In genomic region chr9:119698535-119698934, GRCh38 we compare ENCODE assay signal across 16 cellular contexts.
DNase-seq lines count a peak whose midpoint lies in the region; ATAC-seq and TF ChIP-seq lines count a peak whose summit lies in the region.
"Had no signal": no experiment of that assay in that cellular context is flagged by ENCODE, and none has a peak within 500 bp of the region (broad histone marks: within the 10 kb centered on the region; RNA-seq: fewer than 3 reads in every experiment).

No MANE protein-coding gene starts in this region.

- peak in 2 of 3 experiments; percentile 40 to 79 for DNase-seq in NCI-H1417 (lab: John Stamatoyannopoulos, UW)
- no peak for DNase-seq in NCI-H1417 treated with DMSO at 0.1 percent for 48 hours (lab: John Stamatoyannopoulos, UW)
- no peak for DNase-seq in stimulated activated naive CD8-positive, alpha-beta T cell treated with anti-CD3 and anti-CD28 coated beads, Interleukin-15, amount 100 ng/mL, for 72 hours
- DNase-seq in stimulated activated naive CD8-positive, alpha-beta T cell treated with anti-CD3 and anti-CD28 coated beads, Interleukin-15, Interleukin-2, amounts not matched to agents 100 U/mL and 50 U/mL, for 24 hours = no peak
- peak; percentile 29 for DNase-seq in esophagus muscularis mucosa (ENCODE audit: extremely low spot score)
- no peak for DNase-seq in occipital lobe (lab: John Stamatoyannopoulos, UW)
- DNase-seq: AML-193; Caco-2; CD4-positive, alpha-beta T cell; GM23248 had no signal

- no peak overlapping the region for H3K27ac ChIP-seq in esophagus muscularis mucosa (replicated peaks in 1 of 4)
- H3K27ac ChIP-seq: 22Rv1, A549, C4-2B, GM23248, HL-60 had no signal

- H3K4me1 Mint-ChIP-seq in stimulated activated naive CD8-positive, alpha-beta T cell treated with anti-CD3 and anti-CD28 coated beads, Interleukin-15, amount 100 ng/mL, for 72 hours = no peaks in the 10 kb centered on the region

- H3K9me3 Mint-ChIP-seq in stimulated activated naive CD8-positive, alpha-beta T cell treated with anti-CD3 and anti-CD28 coated beads, Interleukin-15, amount 100 ng/mL, for 72 hours = no peaks in the 10 kb centered on the region

- H3K4me3 ChIP-seq in esophagus muscularis mucosa = no peak overlapping the region
- H3K4me3 ChIP-seq: A549, GM23248, HAP-1 had no signal

- no peak for ATAC-seq in stimulated activated naive CD8-positive, alpha-beta T cell treated with anti-CD3 and anti-CD28 coated beads, Interleukin-15, amount 100 ng/mL, for 72 hours
- no peak for ATAC-seq in stimulated activated naive CD8-positive, alpha-beta T cell treated with anti-CD3 and anti-CD28 coated beads, Interleukin-15, Interleukin-2, amounts not matched to agents 100 U/mL and 50 U/mL, for 24 hours
- no peak for ATAC-seq in HG02798 (IDR thresholded peaks at IDR 0.05; ENCODE audit: poor library complexity, unreplicated experiment)
- ATAC-seq: A549 had no signal

- no peaks in the 10 kb centered on the region for H3K36me3 ChIP-seq in esophagus muscularis mucosa
- H3K36me3 ChIP-seq: HAP-1 had no signal

- TF ChIP-seq CTCF in esophagus muscularis mucosa (IDR thresholded peaks at IDR 0.05) = no peak

- 20% methylated on average over 2 of the region's 2 CpGs for WGBS in esophagus muscularis mucosa

- H3K4me1 ChIP-seq in esophagus muscularis mucosa = no peaks in the 10 kb centered on the region
- H3K4me1 ChIP-seq: A549, Caco-2, HAP-1 had no signal

- no peak overlapping the region for H3K4me3 Mint-ChIP-seq in stimulated activated naive CD8-positive, alpha-beta T cell treated with anti-CD3 and anti-CD28 coated beads, Interleukin-15, amount 100 ng/mL, for 72 hours
- H3K4me3 Mint-ChIP-seq: CD4-positive, alpha-beta T cell had no signal

- no peak for TF ChIP-seq EP300 in esophagus muscularis mucosa (IDR thresholded peaks at IDR 0.05)

- H3K27ac Mint-ChIP-seq in stimulated activated naive CD8-positive, alpha-beta T cell treated with anti-CD3 and anti-CD28 coated beads, Interleukin-15, amount 100 ng/mL, for 72 hours = peak overlapping the region; percentile 2
- H3K27ac Mint-ChIP-seq: CD4-positive, alpha-beta T cell had no signal

- H3K27me3 Mint-ChIP-seq in stimulated activated naive CD8-positive, alpha-beta T cell treated with anti-CD3 and anti-CD28 coated beads, Interleukin-15, amount 100 ng/mL, for 72 hours = no peaks in the 10 kb centered on the region
- H3K27me3 Mint-ChIP-seq: CD4-positive, alpha-beta T cell had no signal

- H3K27me3 ChIP-seq in esophagus muscularis mucosa = no peaks in the 10 kb centered on the region

- H3K9me3 ChIP-seq in esophagus muscularis mucosa = no peaks in the 10 kb centered on the region
- H3K9me3 ChIP-seq: A549, Caco-2, HAP-1 had no signal

- intact Hi-C loops in esophagus muscularis mucosa (cut with DNase I) = no loop called here

- no peak for TF ChIP-seq POLR2A in esophagus muscularis mucosa (IDR thresholded peaks at IDR 0.05; ENCODE audit: low read depth)

Comparison
In these comparisons a context has a peak if more than half of its experiments do, and no peak if none do; other contexts are left out.
1. DNase-seq: peak in NCI-H1417 (2 of 3) and esophagus muscularis mucosa (single experiment); none in NCI-H1417 treated with DMSO at 0.1 percent for 48 hours (single experiment), stimulated activated naive CD8-positive, alpha-beta T cell treated with anti-CD3 and anti-CD28 coated beads, Interleukin-15, amount 100 ng/mL, for 72 hours (0 of 2), stimulated activated naive CD8-positive, alpha-beta T cell treated with anti-CD3 and anti-CD28 coated beads, Interleukin-15, Interleukin-2, amounts not matched to agents 100 U/mL and 50 U/mL, for 24 hours (single experiment) and occipital lobe (single experiment).